Comparison of ENCODE assay signal across 23 cellular contexts in the genomic region with DNA sequence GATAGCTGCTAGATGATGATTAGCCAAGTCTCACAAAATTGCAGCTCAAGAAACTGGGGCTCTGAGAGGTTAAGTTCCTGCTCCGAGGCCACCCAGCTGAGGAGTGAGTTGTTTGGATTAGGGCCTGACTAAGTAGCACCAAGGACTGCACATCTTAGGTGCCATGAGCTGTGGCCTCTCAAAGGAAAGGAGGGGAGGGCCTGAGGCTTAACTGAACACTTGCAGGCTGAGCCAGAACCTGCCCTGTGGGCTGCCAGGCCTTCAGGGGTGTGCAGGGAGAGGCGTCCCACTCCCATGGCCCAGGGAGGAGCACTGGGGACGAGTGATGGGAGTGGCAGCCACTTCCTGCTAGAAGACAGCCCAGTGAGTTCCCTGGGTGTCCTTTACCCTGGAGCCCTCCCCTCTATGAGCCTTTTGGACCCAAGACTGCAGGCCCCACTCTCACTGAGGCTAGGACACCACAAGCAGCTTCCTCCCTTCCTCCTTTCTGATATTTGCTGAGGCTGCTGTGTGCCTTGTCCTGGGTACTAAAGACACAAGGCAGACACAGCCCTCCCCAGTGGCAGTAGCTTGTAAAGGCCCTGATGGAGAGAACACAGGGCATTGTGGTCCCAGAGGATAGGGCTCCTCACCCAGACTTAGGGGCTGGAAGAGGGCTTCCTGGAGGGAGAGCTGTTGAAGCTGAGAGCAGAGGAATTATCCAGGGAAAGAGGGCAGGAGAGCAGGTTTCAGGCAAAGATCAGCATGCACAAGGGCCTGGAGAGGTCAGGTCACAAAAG. TPM values are rescaled to one million over a fixed set of nuclear protein-coding genes. Genes with fewer than 3 reads are reported as not detected.
DNase-seq lines count a peak whose midpoint lies in the region; ATAC-seq, FAIRE-seq and TF ChIP-seq lines count a peak whose summit lies in the region.
"Had no signal": no experiment of that assay in that cellular context is flagged by ENCODE, and none has a peak within 500 bp of the region (broad histone marks: within the 10 kb centered on the region; RNA-seq: fewer than 3 reads in every experiment).

No MANE protein-coding gene starts in this region.

- FAIRE-seq in HepG2 (lab: Jason Lieb, UNC) (no peak), H1 (lab: Jason Lieb, UNC) (no peak)

- POLR2A ChIA-PET in HepG2 (lab: Yijun Ruan, JAX): no interaction called here
- POLR2A ChIA-PET in H1 (lab: Charles Lee; ENCODE audit: partially characterized antibody): no interaction called here

- no peak overlapping the region for H4K5ac ChIP-seq in H1 (ENCODE audit: insufficient read length, low read depth, low read length)

- no peak for TF ChIP-seq CTCF in HepG2 (CRISPR knock-in tag; IDR thresholded peaks at IDR 0.05)
- no peak for TF ChIP-seq CTCF in right lobe of liver (IDR thresholded peaks at IDR 0.05)
- TF ChIP-seq CTCF in H1 (IDR thresholded peaks at IDR 0.05; ENCODE audit: control extremely low read depth in 1 of 3, insufficient read depth in 1 of 3, low read depth in 1 of 3, low read length in 3 of 3): peak in 1 of 3 experiments; percentile 31; a peak in 1 of 4 replicates
- TF ChIP-seq CTCF in neural progenitor cell (IDR thresholded peaks at IDR 0.05): no peak
- no peak for TF ChIP-seq CTCF in tibial nerve (IDR thresholded peaks at IDR 0.05)

- H3K79me2 ChIP-seq in HepG2 (ENCODE audit: insufficient read depth, low read length): no peaks in the 10 kb centered on the region
- no peaks in the 10 kb centered on the region for H3K79me2 ChIP-seq in H1 (ENCODE audit: control insufficient read depth in 1 of 2, insufficient read depth in 2 of 2, low read length in 2 of 2)
- no peaks in the 10 kb centered on the region for H3K79me2 ChIP-seq in neural progenitor cell (ENCODE audit: low read depth)

- ATAC-seq in HepG2: 0 out of 3 replicates have a peak, but pooled peaks have one; percentile 19
- no peak for ATAC-seq in right lobe of liver
- no peak for ATAC-seq in GM21737 (IDR thresholded peaks at IDR 0.05; ENCODE audit: unreplicated experiment)

- peak overlapping the region; percentile 29; the same call in 1 of the 2 replicates for H4K8ac ChIP-seq in H1 (ENCODE audit: extremely low read depth, insufficient read depth, low read length)

- H3K9ac ChIP-seq in HepG2 (ENCODE audit: insufficient read depth, low read depth, low read length) (no peak overlapping the region), H1 (replicated peaks in 1 of 4; ENCODE audit: extremely low read depth in 1 of 4, low read depth in 3 of 4, low read length in 3 of 4) (no peak overlapping the region), neural progenitor cell (no peak overlapping the region)

- no peaks in the 10 kb centered on the region for H3K79me1 ChIP-seq in H1 (ENCODE audit: low read depth, low read length)

- DNase-seq in HepG2 (ENCODE audit: low spot score): no peak
- no peak for DNase-seq in right lobe of liver
- DNase-seq in RPMI8226: peak; percentile 41
- DNase-seq in H1 (ENCODE audit: low read depth in 1 of 2, low spot score in 2 of 2): no peak
- DNase-seq in neural progenitor cell (ENCODE audit: low spot score): peak; percentile 53
- no peak for DNase-seq in AG20443 (ENCODE audit: low spot score)
- DNase-seq in tibial nerve (ENCODE audit: low spot score in 2 of 2): no peak
- DNase-seq: CD4-positive, CD25-positive, alpha-beta regulatory T cell; COR-L47; DMS79; HCEC 1CT; Karpas-422; MV-4-11; NCI-H1417; NCI-H187; NCI-H2107; NCI-H446 treated with DMSO at 0.1 percent for 48 hours; NCI-H69; NK-92 treated with Interleukin-12 subunit alpha and Interleukin-12 subunit beta, amount 100 ng/mL, for 24 hours had no signal

- no peak overlapping the region for H3K23ac ChIP-seq in H1 (ENCODE audit: insufficient read length)

- TF ChIP-seq RAD21 in HepG2 (CRISPR knock-in tag; IDR thresholded peaks at IDR 0.05) (no peak), H1 (IDR thresholded peaks at IDR 0.05 in 1 of 2, conservative IDR thresholded peaks at IDR 0.05 in 1 of 2; ENCODE audit: low read depth in 2 of 2, low read length in 2 of 2) (peak in 1 of 2 experiments; percentile 24; a peak in 1 of 4 replicates)

- BruUV-seq in HepG2 (replicated peaks; lab: Mats Ljungman, UMichigan): no TSS peak

- H4K91ac ChIP-seq in H1 (replicated peaks; ENCODE audit: insufficient read length, low read length): no peak overlapping the region

- no peak overlapping the region for H3K56ac ChIP-seq in H1 (replicated peaks; ENCODE audit: insufficient read length, low read depth, low read length)

- peak overlapping the region; percentile 75; the same call in 1 of the 2 replicates for H2BK12ac ChIP-seq in H1 (ENCODE audit: low read depth, low read length)

- H4K20me1 ChIP-seq in HepG2 (ENCODE audit: insufficient read depth, low read length) (no peaks in the 10 kb centered on the region), H1 (replicated peaks in 1 of 2; ENCODE audit: control insufficient read depth in 1 of 2, insufficient read depth in 2 of 2, low read length in 2 of 2) (peaks cover 0 to 13% of the 10 kb centered on the region in 2 experiments), neural progenitor cell (ENCODE audit: low read depth) (peaks cover 80% of the 10 kb centered on the region)

- CTCF ChIA-PET in HepG2 (lab: Yijun Ruan, JAX; ENCODE audit: low intra/inter-chr PET ratio, low total read pairs) (no interaction called here), H1 (lab: Charles Lee; ENCODE audit: partially characterized antibody) (interaction anchor here (0.6 to 20.9 kb wide), 18 partner anchors 10 to 71 kb away, joined by 3 to 323 read pairs (median 5); no protein-coding TSS in a partner anchor)

- H3K9me3 ChIP-seq in HepG2 (ENCODE audit: low read length) (no peaks in the 10 kb centered on the region), right lobe of liver (no peaks in the 10 kb centered on the region), H1 (ENCODE audit: insufficient read depth in 2 of 2, low read depth in 1 of 2, low read length in 1 of 2) (no peaks in the 10 kb centered on the region), neural progenitor cell (ENCODE audit: low read depth) (no peaks in the 10 kb centered on the region), tibial nerve (no peaks in the 10 kb centered on the region)

- 0% methylated on average over 1 of the region's 3 CpGs for WGBS in HepG2 (ENCODE audit: low lambda C conversion rate)
- 60% methylated on average over 1 of the region's 3 CpGs for WGBS in right lobe of liver (ENCODE audit: insufficient coverage, low coverage, low lambda C conversion rate, missing lambda C conversion rate)
- 71% methylated on average over 3 of the region's 3 CpGs; no CpG with 5 or more reads in 1 of the 2 experiments for WGBS in H1 (ENCODE audit: extremely low coverage in 1 of 2, insufficient coverage in 1 of 2, insufficient read length in 1 of 2, insufficient replicate concordance in 2 of 2, low coverage in 1 of 2, low lambda C conversion rate in 2 of 2, missing lambda C conversion rate in 1 of 2), 2 experiments
- WGBS in tibial nerve, 2 donors: 79 to 86% methylated on average over 3 of the region's 3 CpGs

- no peak overlapping the region for H3K18ac ChIP-seq in H1 (ENCODE audit: extremely low read depth, low read length)

- H3K27ac ChIP-seq in HepG2 (ENCODE audit: extremely low read length, insufficient read depth, low read length): no peak overlapping the region
- H3K27ac ChIP-seq in right lobe of liver: no peak overlapping the region
- no peak overlapping the region for H3K27ac ChIP-seq in H1 (ENCODE audit: low read depth, low read length)
- H3K27ac ChIP-seq in neural progenitor cell: no peak overlapping the region
- no peak overlapping the region for H3K27ac ChIP-seq in tibial nerve

- H2AK5ac ChIP-seq in H1 (ENCODE audit: low read depth, low read length): no peak overlapping the region

- peaks cover 23 to 94% of the 10 kb centered on the region in 2 experiments for H3K27me3 ChIP-seq in HepG2 (ENCODE audit: control insufficient read depth in 1 of 2, insufficient read depth in 2 of 2, low read length in 2 of 2)
- peaks cover 1 to 8% of the 10 kb centered on the region in 2 donors for H3K27me3 ChIP-seq in right lobe of liver
- H3K27me3 ChIP-seq in H1 (replicated peaks in 1 of 4; ENCODE audit: control insufficient read depth in 3 of 4, extremely low read depth in 1 of 4, insufficient read depth in 3 of 4, low read length in 3 of 4): peaks cover 16 to 90% (median 76%) of the 10 kb centered on the region in 4 experiments
- H3K27me3 ChIP-seq in neural progenitor cell: peaks cover 100% of the 10 kb centered on the region
- peaks cover 0 to 64% of the 10 kb centered on the region in 2 donors for H3K27me3 ChIP-seq in tibial nerve

- H3F3A ChIP-seq in neural progenitor cell (ENCODE audit: low read depth): peaks cover 30% of the 10 kb centered on the region

- H2BK15ac ChIP-seq in H1 (ENCODE audit: low read length): peak overlapping the region; percentile 93

- no peaks in the 10 kb centered on the region for H3K36me3 ChIP-seq in HepG2 (replicated peaks in 1 of 2; ENCODE audit: control insufficient read depth in 1 of 2, insufficient read depth in 2 of 2, low read length in 2 of 2)
- H3K36me3 ChIP-seq in right lobe of liver: no peaks in the 10 kb centered on the region
- no peaks in the 10 kb centered on the region for H3K36me3 ChIP-seq in H1 (ENCODE audit: control insufficient read depth in 2 of 4, insufficient read depth in 4 of 4, low read length in 3 of 4)
- no peaks in the 10 kb centered on the region for H3K36me3 ChIP-seq in neural progenitor cell
- no peaks in the 10 kb centered on the region for H3K36me3 ChIP-seq in tibial nerve

- H3K4me1 Mint-ChIP-seq in neural progenitor cell: peaks cover 72% of the 10 kb centered on the region
- H3K4me1 Mint-ChIP-seq: CD4-positive, CD25-positive, alpha-beta regulatory T cell had no signal

- no peak overlapping the region for H3K4me3 ChIP-seq in HepG2 (replicated peaks in 1 of 3; ENCODE audit: insufficient read depth in 1 of 3, low read depth in 2 of 3, low read length in 3 of 3)
- H3K4me3 ChIP-seq in right lobe of liver: no peak overlapping the region
- no peak overlapping the region for H3K4me3 ChIP-seq in H1 (ENCODE audit: extremely low read depth in 1 of 4, insufficient read depth in 2 of 4, low read depth in 3 of 4, low read length in 4 of 4)
- H3K4me3 ChIP-seq in neural progenitor cell: no peak overlapping the region
- H3K4me3 ChIP-seq in tibial nerve: no peak overlapping the region

- H3K4me1 ChIP-seq in HepG2 (ENCODE audit: insufficient read depth, low read length): no peaks in the 10 kb centered on the region
- H3K4me1 ChIP-seq in right lobe of liver: no peaks in the 10 kb centered on the region
- peaks cover 0 to 17% (median 9%) of the 10 kb centered on the region in 4 experiments; a peak in 6 of 7 replicates for H3K4me1 ChIP-seq in H1 (replicated peaks in 1 of 4; ENCODE audit: control insufficient read depth in 3 of 4, insufficient read depth in 4 of 4, low read length in 3 of 4)
- H3K4me1 ChIP-seq in neural progenitor cell: peaks cover 27% of the 10 kb centered on the region
- peaks cover 0 to 14% (median 0%) of the 10 kb centered on the region in 4 donors for H3K4me1 ChIP-seq in tibial nerve

- in situ Hi-C loops in HepG2 (cut with HindIII; ENCODE audit: extremely low pct_ligation_motif_present, low pct_unique_long_range_greater_than_20kb): no loop called here

- TF ChIP-seq POLR2A in HepG2 (IDR thresholded peaks at IDR 0.05; ENCODE audit: insufficient read depth in 1 of 2, low read depth in 2 of 2, low read length in 2 of 2) (no peak), right lobe of liver (IDR thresholded peaks at IDR 0.05) (no peak), H1 (IDR thresholded peaks at IDR 0.05; ENCODE audit: control extremely low read depth in 1 of 2, low read depth in 2 of 2, low read length in 2 of 2) (no peak), tibial nerve (IDR thresholded peaks at IDR 0.05) (no peak)

- H3K36me3 Mint-ChIP-seq in neural progenitor cell: no peaks in the 10 kb centered on the region
- H3K36me3 Mint-ChIP-seq: CD4-positive, CD25-positive, alpha-beta regulatory T cell; IgD-negative memory B cell had no signal

- no peak overlapping the region for H3K4me3 Mint-ChIP-seq in neural progenitor cell
- H3K4me3 Mint-ChIP-seq: CD4-positive, CD25-positive, alpha-beta regulatory T cell had no signal

- peaks cover 40% of the 10 kb centered on the region for H3K27me3 Mint-ChIP-seq in neural progenitor cell (ENCODE audit: insufficient read depth, low read depth)

- peak overlapping the region; percentile 78 for H3K27ac Mint-ChIP-seq in neural progenitor cell
- H3K27ac Mint-ChIP-seq: IgD-negative memory B cell had no signal

- peak overlapping the region; percentile 1; the same call in 1 of the 2 replicates for H2BK5ac ChIP-seq in H1 (ENCODE audit: low read depth, low read length)

- peaks cover 7% of the 10 kb centered on the region; the same call in 1 of the 2 replicates for H3K23me2 ChIP-seq in H1 (ENCODE audit: low read depth, low read length)

- H3K9me3 Mint-ChIP-seq in neural progenitor cell: no peaks in the 10 kb centered on the region
- H3K9me3 Mint-ChIP-seq: IgD-negative memory B cell had no signal

- no peak overlapping the region for H3K14ac ChIP-seq in H1 (ENCODE audit: insufficient read length)

- no peak overlapping the region for H2AFZ ChIP-seq in HepG2 (ENCODE audit: low read length)
- H2AFZ ChIP-seq in H1 (ENCODE audit: low read length): no peak overlapping the region
- no peak overlapping the region for H2AFZ ChIP-seq in neural progenitor cell (replicated peaks)

- no peak overlapping the region for H3K4me2 ChIP-seq in HepG2 (ENCODE audit: low read depth, low read length)
- H3K4me2 ChIP-seq in H1 (ENCODE audit: insufficient read depth in 1 of 2, low read depth in 2 of 2, low read length in 2 of 2): no peak overlapping the region
- H3K4me2 ChIP-seq in neural progenitor cell: no peak overlapping the region

- no peak for TF ChIP-seq EP300 in HepG2 (IDR thresholded peaks at IDR 0.05; ENCODE audit: low read depth in 2 of 2, low read length in 2 of 2)
- TF ChIP-seq EP300 in HepG2 (CRISPR knock-in tag; IDR thresholded peaks at IDR 0.05; ENCODE audit: borderline replicate concordance): no peak
- TF ChIP-seq EP300 in H1 (IDR thresholded peaks at IDR 0.05; ENCODE audit: borderline replicate concordance in 1 of 2, low read depth in 2 of 2, low read length in 2 of 2): no peak
- TF ChIP-seq EP300 in tibial nerve (IDR thresholded peaks at IDR 0.05): no peak

- intact Hi-C loops in HepG2 (cut with micrococcal nuclease; ENCODE audit: unreplicated experiment): no loop called here
- intact Hi-C loops in right lobe of liver (cut with DNase I): no loop called here

- no peak overlapping the region for H2BK120ac ChIP-seq in H1 (replicated peaks; ENCODE audit: low read depth, low read length)

- no peak overlapping the region for H3K4ac ChIP-seq in H1 (replicated peaks; ENCODE audit: insufficient read length, low read depth, low read length)

- 0 out of 2 replicates have a peak overlapping the region, but pooled peaks have one; percentile 13 for H2BK20ac ChIP-seq in H1 (ENCODE audit: low read length)

RNA-seq across cellular contexts. Expression of a gene that starts 22.1 kb away (rescaled TPM):
- total RNA-seq in HepG2 (2016; rRNA removed; fragmentation: Illumina TruSeq; extraction: Trizol) (not detected in 2 replicates), right lobe of liver (not detected), neural progenitor cell (ENCODE audit: low replicate concordance) (0.19 and 0.50 TPM in 2 replicates), tibial nerve (1 to 10 TPM in 1 of 4 donors, under 1 TPM in 2, not detected in 1; 0.60 to 1.5 (median 0.78) TPM)
- total RNA-seq in HepG2 (2016; cell fraction: cytosol; rRNA removed; fragmentation: Illumina TruSeq; extraction: Trizol; ENCODE audit: low read depth): not detected in 2 replicates
- total RNA-seq in HepG2 (2016; cell fraction: insoluble cytoplasmic fraction; rRNA removed; fragmentation: Illumina TruSeq; extraction: Trizol): not detected in 2 replicates
- total RNA-seq in HepG2 (2016; cell fraction: membrane; rRNA removed; fragmentation: Illumina TruSeq; extraction: Trizol): not detected in 2 replicates
- not detected in 2 replicates for total RNA-seq in HepG2 (2016; cell fraction: nucleus; rRNA removed; fragmentation: Illumina TruSeq; extraction: Trizol)
- polyA plus RNA-seq in HepG2 (2011; rRNA removed) (not detected in 2 replicates), H1 (2011; rRNA removed) (0.09 and 0.17 TPM in 2 replicates)
- polyA plus RNA-seq in HepG2 (2011; cell fraction: cytosol; rRNA removed): 0.04 TPM in 1 of 2 replicates, not detected in the other
- polyA plus RNA-seq in HepG2 (2011; cell fraction: nucleus; rRNA removed): 0.03 TPM in 1 of 2 replicates, not detected in the other
- not detected in 2 replicates for polyA plus RNA-seq in HepG2 (2012)
- polyA plus RNA-seq in HepG2 (2016; cell fraction: cytosol; fragmentation: Illumina TruSeq; extraction: Trizol; ENCODE audit: low read depth): not detected in 2 replicates
- polyA plus RNA-seq in HepG2 (2016; cell fraction: insoluble cytoplasmic fraction; fragmentation: Illumina TruSeq; extraction: Trizol; ENCODE audit: low read depth): 0.03 TPM in 1 of 2 replicates, not detected in the other
- polyA plus RNA-seq in HepG2 (2016; cell fraction: membrane; fragmentation: Illumina TruSeq; extraction: Trizol; ENCODE audit: low read depth): 0.16 TPM in 1 of 2 replicates, not detected in the other
- not detected in 2 replicates for polyA plus RNA-seq in HepG2 (2016; cell fraction: nucleus; fragmentation: Illumina TruSeq; extraction: Trizol; ENCODE audit: insufficient read depth, low read depth)
- polyA minus RNA-seq in HepG2 (2011; rRNA and poly(A)+ RNA removed; ENCODE audit: low replicate concordance): 0.06 TPM in 1 of 2 replicates, not detected in the other
- not detected in 2 replicates for polyA minus RNA-seq in HepG2 (2011; cell fraction: cytosol; rRNA and poly(A)+ RNA removed)
- not detected in 2 replicates for polyA minus RNA-seq in HepG2 (2011; cell fraction: nucleus; rRNA and poly(A)+ RNA removed)
- 0.37 and 0.52 TPM in 2 replicates for total RNA-seq in H1 (2021; fragmentation: NEBNext Ultra II Directional; extraction: Animal tissue kit (Norgen Biotek cat#: 25700))
- 0.17 TPM for polyA plus RNA-seq in H1 (2011; cell fraction: cytosol; rRNA removed)
- polyA plus RNA-seq in H1 (2011; cell fraction: nucleus; rRNA removed): 0.24 TPM
- 0.17 to 0.24 TPM (median 0.20 TPM) in 4 replicates for polyA plus RNA-seq in H1 (2012, experiment 1 of 2)
- 0.16 TPM for polyA plus RNA-seq in H1 (2012, experiment 2 of 2)
- polyA plus RNA-seq in H1 (2013, experiment 1 of 2): 0.18 TPM
- polyA plus RNA-seq in H1 (2013, experiment 2 of 2): 0.22 TPM
- polyA minus RNA-seq in H1 (2011; rRNA and poly(A)+ RNA removed): 0.07 and 0.16 TPM in 2 replicates
- 0.44 TPM for polyA minus RNA-seq in H1 (2011; cell fraction: cytosol; rRNA and poly(A)+ RNA removed)
- 0.10 TPM for polyA minus RNA-seq in H1 (2011; cell fraction: nucleus; rRNA and poly(A)+ RNA removed)
- total RNA-seq: A673; CD4-positive, CD25-positive, alpha-beta regulatory T cell had no signal
- polyA plus RNA-seq: BJ; CD4-positive, CD25-positive, alpha-beta regulatory T cell; IgD-negative memory B cell had no signal

Comparison
In these comparisons a context has a peak if more than half of its experiments do, and no peak if none do; other contexts are left out.
1. DNase-seq: peak in RPMI8226 (single experiment) and neural progenitor cell (single experiment); none in HepG2 (single experiment), right lobe of liver (0 of 3), H1 (0 of 2), AG20443 (single experiment) and tibial nerve (0 of 2).